In the genomic region with DNA sequence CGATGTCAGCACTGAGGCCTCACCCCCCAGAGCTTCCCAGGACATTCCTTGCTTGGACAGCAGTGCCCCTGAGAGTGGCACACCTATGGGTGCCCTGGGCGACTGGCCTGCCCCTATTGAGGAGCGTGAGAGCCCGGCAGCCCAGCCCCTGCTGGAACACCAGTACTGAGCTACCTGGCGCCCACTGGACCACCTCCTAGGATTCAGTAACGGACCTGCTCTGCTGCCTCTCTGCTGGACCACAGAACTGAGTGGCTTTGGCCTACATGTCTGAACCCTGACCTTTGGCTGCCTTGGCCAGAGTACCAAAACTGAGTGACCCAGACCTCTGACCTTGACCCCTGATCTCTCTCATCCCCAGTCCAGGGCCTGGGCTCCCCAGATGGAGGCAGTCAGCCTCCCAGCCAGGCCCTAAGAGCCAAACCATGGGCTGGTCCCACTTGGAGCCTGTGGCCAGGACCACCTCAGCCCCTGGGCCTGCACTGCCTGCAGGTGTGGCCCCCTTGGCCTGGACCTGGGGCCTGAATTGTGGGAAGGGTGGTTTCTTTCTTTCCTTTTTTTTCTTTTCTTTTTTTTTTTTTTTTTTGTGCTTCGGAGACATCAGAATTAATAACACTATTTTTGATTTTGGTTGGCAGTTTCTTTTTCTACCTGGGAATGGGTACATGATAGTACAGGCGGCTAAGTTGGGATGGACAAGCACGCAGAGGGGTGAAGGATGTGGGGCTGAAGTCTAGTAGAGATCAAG, we compare ENCODE assay signal across 9 cellular contexts. TPM values are rescaled to one million over a fixed set of nuclear protein-coding genes. Genes with fewer than 3 reads are reported as not detected.
DNase-seq lines count a peak whose midpoint lies in the region; FAIRE-seq and TF ChIP-seq lines count a peak whose summit lies in the region.
"Had no signal": no experiment of that assay in that cellular context is flagged by ENCODE, and none has a peak within 500 bp of the region (broad histone marks: within the 10 kb centered on the region; RNA-seq: fewer than 3 reads in every experiment).

No MANE protein-coding gene starts in this region.

- FAIRE-seq in GM19239 (lab: Jason Lieb, UNC): peak; percentile 33
- no peak for FAIRE-seq in D721Med (lab: Jason Lieb, UNC)

- no peak for TF ChIP-seq POLR2A in esophagus squamous epithelium (IDR thresholded peaks at IDR 0.05)

- H3K4me2 ChIP-seq in PC-9: peak overlapping the region; percentile 91

- H3K36me3 ChIP-seq in PC-9 (ENCODE audit: low read depth): peaks cover 14% of the 10 kb centered on the region
- H3K36me3 ChIP-seq in esophagus squamous epithelium: peaks cover 27 to 57% (median 31%) of the 10 kb centered on the region in 3 donors
- H3K36me3 ChIP-seq in rectal smooth muscle tissue (ENCODE audit: control insufficient read depth, insufficient read depth, low read length): peaks cover 31% of the 10 kb centered on the region

- no TSS peak for BruUV-seq in PC-9 (replicated peaks; lab: Mats Ljungman, UMichigan)

- POLR2A ChIA-PET in PC-9 (lab: Charles Lee; ENCODE audit: unreplicated experiment): interaction anchor here (0.7 kb wide), 1 partner anchor 270 kb away, joined by 3 read pairs; no protein-coding TSS in a partner anchor

- H2AFZ ChIP-seq in PC-9: no peak overlapping the region

- H3K27me3 ChIP-seq in PC-9 (ENCODE audit: insufficient read depth, low read depth) (no peaks in the 10 kb centered on the region), esophagus squamous epithelium (no peaks in the 10 kb centered on the region), rectal smooth muscle tissue (ENCODE audit: control insufficient read depth, insufficient read depth, low read length) (no peaks in the 10 kb centered on the region)

- TF ChIP-seq CTCF in PC-9 (conservative IDR thresholded peaks at IDR 0.05) (no peak), esophagus squamous epithelium (IDR thresholded peaks at IDR 0.05) (no peak), D721Med (IDR thresholded peaks at IDR 0.05; ENCODE audit: insufficient read depth, missing control alignments) (no peak)

- no peaks in the 10 kb centered on the region for H3K79me2 ChIP-seq in PC-9 (ENCODE audit: low read depth)

- H3K27ac ChIP-seq in PC-9 (peak overlapping the region; percentile 18), esophagus squamous epithelium (peak overlapping the region in 3 of 4 donors; percentile 94 to 95 (median 94)), rectal smooth muscle tissue (ENCODE audit: low read depth, low read length) (peak overlapping the region; percentile 47)

- intact Hi-C loops in PC-9 (cut with micrococcal nuclease; ENCODE audit: unreplicated experiment): loop anchor here (5.0 kb wide), 2 partner anchors 180 to 250 kb away; partner anchors contain the start of gene FIBP
- intact Hi-C loops in esophagus squamous epithelium (cut with DNase I): no loop called here

- peaks cover 10% of the 10 kb centered on the region for H4K20me1 ChIP-seq in PC-9 (ENCODE audit: insufficient read depth)

- H3K4me1 ChIP-seq in PC-9 (replicated peaks; ENCODE audit: insufficient read depth): peaks cover 17% of the 10 kb centered on the region
- peaks cover 32 to 69% (median 34%) of the 10 kb centered on the region in 3 donors for H3K4me1 ChIP-seq in esophagus squamous epithelium
- H3K4me1 ChIP-seq in rectal smooth muscle tissue (ENCODE audit: control insufficient read depth, insufficient read depth, low read length): peaks cover 9% of the 10 kb centered on the region

- no peaks in the 10 kb centered on the region for H3K9me2 ChIP-seq in PC-9 (ENCODE audit: insufficient read depth)

- peak overlapping the region; percentile 57; the same call in 1 of the 2 replicates for H3K4me3 ChIP-seq in PC-9
- no peak overlapping the region for H3K4me3 ChIP-seq in esophagus squamous epithelium
- H3K4me3 ChIP-seq in rectal smooth muscle tissue (ENCODE audit: low read length): no peak overlapping the region

- WGBS in esophagus squamous epithelium, 2 donors: 95 to 100% methylated on average over 1 to 5 of the region's 9 CpGs

- H3K9me3 ChIP-seq in PC-9 (ENCODE audit: insufficient read depth, low read depth) (no peaks in the 10 kb centered on the region), esophagus squamous epithelium (no peaks in the 10 kb centered on the region)

- no peak for DNase-seq in GM19239 (ENCODE audit: insufficient read length, low spot score)
- DNase-seq in PC-9: peak in 1 of 2 experiments; percentile 16
- no peak for DNase-seq in esophagus squamous epithelium (lab: John Stamatoyannopoulos, UW)
- DNase-seq in activated gamma-delta T cell treated with Interleukin-2 at 50 U/mL for 16 hours: no peak
- no peak for DNase-seq in NK-92 (lab: John Stamatoyannopoulos, UW; ENCODE audit: unreplicated experiment)
- DNase-seq in glomerular visceral epithelial cell (ENCODE audit: extremely low spot score): no peak
- no peak for DNase-seq in D721Med (ENCODE audit: insufficient read length, low spot score)
- DNase-seq: GOT3 had no signal

- no peak overlapping the region for H3K9ac ChIP-seq in rectal smooth muscle tissue (ENCODE audit: low read length)

- CTCF ChIA-PET in PC-9 (lab: Charles Lee): interaction anchor here (0.6 to 1.2 kb wide), 2 partner anchors 220 to 248 kb away, joined by 3 to 5 read pairs; no protein-coding TSS in a partner anchor

- H3F3A ChIP-seq in PC-9 (ENCODE audit: insufficient read depth, low read depth): peaks cover 36% of the 10 kb centered on the region

RNA-seq across cellular contexts. Expression of gene SIPA1, which starts 0.9 kb away (rescaled TPM):
- total RNA-seq in PC-9 (2021) (65.6 and 81.3 TPM in 2 replicates), esophagus squamous epithelium (10 to 100 TPM in 3 of 4 donors, 1 to 10 TPM in 1; 7.8 to 29.2 (median 27.5) TPM)

RNA-seq across cellular contexts. Expression of gene PCNX3, which starts 21.4 kb away (rescaled TPM):
- total RNA-seq in PC-9 (2021): 76.9 and 85.9 TPM in 2 replicates
- total RNA-seq in esophagus squamous epithelium: 10 to 100 TPM; 24.0 to 40.0 (median 30.9) TPM

RNA-seq across cellular contexts. Expression of gene MAP3K11, which starts 23.0 kb away (rescaled TPM):
- total RNA-seq in PC-9 (2021) (87.2 and 90.3 TPM in 2 replicates), esophagus squamous epithelium (10 to 100 TPM; 27.5 to 33.0 (median 30.4) TPM)

RNA-seq across cellular contexts. Expression of gene RELA, which starts 25.7 kb away (rescaled TPM):
- total RNA-seq in PC-9 (2021) (59.5 and 86.8 TPM in 2 replicates), esophagus squamous epithelium (10 to 100 TPM; 29.4 to 49.4 (median 47.5) TPM)

RNA-seq across cellular contexts. Expression of gene KCNK7, which starts 41.4 kb away (rescaled TPM):
- total RNA-seq in PC-9 (2021): 2.1 TPM in 1 of 2 replicates, not detected in the other
- 10 to 100 TPM in 3 of 4 donors, 1 to 10 TPM in 1; 5.5 to 22.5 (median 15.2) TPM for total RNA-seq in esophagus squamous epithelium

Comparison
In these comparisons a context has a peak if more than half of its experiments do, and no peak if none do; other contexts are left out.
1. H3K27ac ChIP-seq: peak in every context shown above with its lines; median percentile 94 in esophagus squamous epithelium; 47 in rectal smooth muscle tissue; 18 in PC-9.